In the genomic region with DNA sequence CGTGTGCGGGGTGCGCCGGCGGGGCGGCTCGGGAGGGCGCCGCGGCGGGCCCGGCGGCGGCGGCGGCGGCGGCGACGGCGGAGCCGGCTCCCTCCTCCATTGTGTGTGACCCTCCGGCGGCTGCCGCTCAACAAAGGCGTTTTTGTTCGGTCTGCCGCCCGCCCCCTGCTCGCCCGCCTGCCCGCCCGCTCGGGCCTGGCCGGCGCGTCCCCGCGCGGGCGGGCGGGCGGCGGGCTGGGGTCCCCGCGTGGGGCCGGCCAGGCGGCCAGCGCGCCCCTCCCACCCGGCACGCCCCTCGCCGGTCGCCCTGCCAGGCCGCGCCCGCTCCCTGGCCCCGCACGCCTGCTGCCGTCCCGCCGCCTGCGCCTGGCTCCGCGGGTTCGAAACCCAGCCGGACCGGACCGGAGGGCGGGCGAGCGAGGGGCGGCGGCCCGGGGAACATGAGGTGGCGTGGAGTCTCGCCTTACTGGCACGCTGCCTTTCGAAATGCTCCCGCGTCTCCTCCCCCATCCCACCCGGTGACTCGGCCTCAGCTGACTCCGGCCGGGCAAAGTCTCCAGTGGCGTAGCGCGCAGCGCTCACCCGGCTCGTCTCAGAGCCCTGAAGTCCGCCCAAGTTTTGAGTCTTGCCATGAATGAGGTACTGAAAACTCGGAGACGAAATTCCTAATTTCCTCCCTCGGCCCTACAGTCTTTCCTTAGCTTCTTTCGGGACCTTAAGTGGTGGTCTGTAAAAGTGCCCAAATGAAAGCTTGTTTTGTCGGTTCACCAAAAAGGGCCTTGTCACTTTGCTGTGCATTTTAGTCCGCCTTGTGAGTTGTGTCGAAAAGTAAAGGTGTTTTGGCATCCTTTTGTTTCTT, we compare ENCODE assay signal across 8 cellular contexts. TPM values are rescaled to one million over a fixed set of nuclear protein-coding genes. Genes with fewer than 3 reads are reported as not detected.
A peak's percentile ranks its signal among the peaks of the same experiment; 100 is the strongest.
DNase-seq lines count a peak whose midpoint lies in the region; ATAC-seq lines count a peak whose summit lies in the region.

No MANE protein-coding gene starts in this region.

- H3K36me3 Mint-ChIP-seq in activated CD4-positive, alpha-beta memory T cell treated with anti-CD3 and anti-CD28 coated beads for 36 hours, result peaks cover 9% of the 10 kb centered on the region

- intact Hi-C loops in activated CD4-positive, alpha-beta memory T cell treated with anti-CD3 and anti-CD28 coated beads for 36 hours (cut with micrococcal nuclease), result loop anchor here (1.0 to 10.0 kb wide), 4 partner anchors 37 to 445 kb away; a partner anchor contains a TSS

- ATAC-seq in HG02870 (IDR thresholded peaks at IDR 0.05; ENCODE audit: unreplicated experiment), result peak; percentile 43

- no peaks in the 10 kb centered on the region for H3K27me3 Mint-ChIP-seq in activated CD4-positive, alpha-beta memory T cell treated with anti-CD3 and anti-CD28 coated beads for 36 hours

- peaks cover 38% of the 10 kb centered on the region for H3K4me1 Mint-ChIP-seq in activated CD4-positive, alpha-beta memory T cell treated with anti-CD3 and anti-CD28 coated beads for 36 hours (ENCODE audit: low read depth)

- H3K9me3 Mint-ChIP-seq in activated CD4-positive, alpha-beta memory T cell treated with anti-CD3 and anti-CD28 coated beads for 36 hours, result no peaks in the 10 kb centered on the region

- H3K4me3 Mint-ChIP-seq in activated CD4-positive, alpha-beta memory T cell treated with anti-CD3 and anti-CD28 coated beads for 36 hours, result peak overlapping the region; percentile 98

- POLR2A ChIA-PET in activated CD4-positive, alpha-beta memory T cell treated with anti-CD3 and anti-CD28 coated beads for 36 hours (lab: Charles Lee), result interaction anchor here (0.6 to 4.1 kb wide), 11 partner anchors 9 to 1256 kb away, joined by 3 to 32 read pairs (median 4); a partner anchor contains a TSS

- H3K27ac Mint-ChIP-seq in activated CD4-positive, alpha-beta memory T cell treated with anti-CD3 and anti-CD28 coated beads for 36 hours, result peak overlapping the region; percentile 99

- CTCF ChIA-PET in activated CD4-positive, alpha-beta memory T cell treated with anti-CD3 and anti-CD28 coated beads for 36 hours (lab: Charles Lee), result interaction anchor here (0.6 to 3.5 kb wide), 4 partner anchors 13 to 90 kb away, joined by 3 to 18 read pairs (median 4); no protein-coding TSS in a partner anchor

- peak; percentile 69 for DNase-seq in SIG-M5 treated with dmso at 0.1 percent for 504 hours (lab: John Stamatoyannopoulos, UW; ENCODE audit: unreplicated experiment)
- no peak for DNase-seq in SIG-M5 (lab: John Stamatoyannopoulos, UW)
- peak; percentile 24 for DNase-seq in NCI-H2227 treated with DMSO at 0.1 percent for 48 hours (lab: John Stamatoyannopoulos, UW)
- DNase-seq in activated CD4-positive, alpha-beta memory T cell treated with anti-CD3 and anti-CD28 coated beads for 36 hours, result peak; percentile 81
- DNase-seq in ecto neural progenitor cell (ENCODE audit: low spot score), result peak; percentile 84
- peak; percentile 86 to 91 for DNase-seq in lung microvascular endothelial cell (ENCODE audit: low read depth in 2 of 2)
- DNase-seq in stimulated activated CD4-positive, alpha-beta T cell treated with anti-CD3 and anti-CD28 coated beads, TNF-alpha, amount 100 ng/mL, for 24 hours (ENCODE audit: low read depth in 3 of 3), result peak in 2 of 3 experiments; percentile 40 to 62

RNA-seq across cellular contexts. Expression of a gene that starts 0.6 kb away (rescaled TPM):
- 10 to 100 TPM; 39.9 to 40.8 TPM for total RNA-seq in activated CD4-positive, alpha-beta memory T cell treated with anti-CD3 and anti-CD28 coated beads for 36 hours
- 24.6 and 25.9 TPM in 2 replicates for total RNA-seq in lung microvascular endothelial cell

RNA-seq across cellular contexts. Expression of a gene that starts 48.0 kb away (rescaled TPM):
- total RNA-seq in activated CD4-positive, alpha-beta memory T cell treated with anti-CD3 and anti-CD28 coated beads for 36 hours, result 10 to 100 TPM; 27.3 to 28.3 TPM
- total RNA-seq in lung microvascular endothelial cell, result 18.1 and 19.6 TPM in 2 replicates
